ENCODE assay signal across 1 cellular context in the genomic region with DNA sequence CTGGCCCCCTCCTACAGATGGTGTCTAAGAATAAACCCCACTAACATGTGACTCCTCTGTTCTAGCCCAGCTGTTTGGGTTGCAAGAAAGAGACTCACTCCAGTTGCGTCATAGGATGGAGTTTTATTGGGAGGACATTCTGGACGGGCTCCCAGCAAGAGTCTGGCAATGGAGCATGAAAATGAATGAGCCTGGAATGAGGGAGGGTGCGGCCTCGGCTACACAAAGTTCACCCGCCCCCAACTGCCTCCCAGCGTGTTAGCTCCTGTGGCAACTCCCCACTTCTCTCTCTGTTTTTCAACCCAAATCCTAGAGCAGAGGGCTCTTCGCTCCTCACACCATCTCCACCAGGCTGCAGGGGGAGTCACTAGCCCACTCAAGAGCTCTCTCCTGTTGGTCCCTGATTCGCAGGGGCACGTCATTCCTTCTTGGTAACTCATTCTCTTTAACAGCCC.
A peak's percentile ranks its signal among the peaks of the same experiment; 100 is the strongest.
TF ChIP-seq lines count a peak whose summit lies in the region.

No MANE protein-coding gene starts in this region.

TF ChIP-seq in HEK293, 187 proteins besides CTCF, POLR2A, EP300 and RAD21 (continued from another document):
- TF ChIP-seq, protein P1, sequence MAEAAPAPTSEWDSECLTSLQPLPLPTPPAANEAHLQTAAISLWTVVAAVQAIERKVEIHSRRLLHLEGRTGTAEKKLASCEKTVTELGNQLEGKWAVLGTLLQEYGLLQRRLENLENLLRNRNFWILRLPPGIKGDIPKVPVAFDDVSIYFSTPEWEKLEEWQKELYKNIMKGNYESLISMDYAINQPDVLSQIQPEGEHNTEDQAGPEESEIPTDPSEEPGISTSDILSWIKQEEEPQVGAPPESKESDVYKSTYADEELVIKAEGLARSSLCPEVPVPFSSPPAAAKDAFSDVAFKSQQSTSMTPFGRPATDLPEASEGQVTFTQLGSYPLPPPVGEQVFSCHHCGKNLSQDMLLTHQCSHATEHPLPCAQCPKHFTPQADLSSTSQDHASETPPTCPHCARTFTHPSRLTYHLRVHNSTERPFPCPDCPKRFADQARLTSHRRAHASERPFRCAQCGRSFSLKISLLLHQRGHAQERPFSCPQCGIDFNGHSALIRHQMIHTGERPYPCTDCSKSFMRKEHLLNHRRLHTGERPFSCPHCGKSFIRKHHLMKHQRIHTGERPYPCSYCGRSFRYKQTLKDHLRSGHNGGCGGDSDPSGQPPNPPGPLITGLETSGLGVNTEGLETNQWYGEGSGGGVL (tag by site-specific recombination; IDR thresholded peaks at IDR 0.05), result peak; percentile 15; the same call in 1 of the 2 replicates
- TF ChIP-seq ZNF175 (tag by site-specific recombination; IDR thresholded peaks at IDR 0.05) (no peak), FEZF1 (tag by site-specific recombination; IDR thresholded peaks at IDR 0.05) (no peak), KLF8 (tag by site-specific recombination; IDR thresholded peaks at IDR 0.05) (no peak), ZNF664 (tag by site-specific recombination; IDR thresholded peaks at IDR 0.05) (no peak), ZNF677 (tag by site-specific recombination; IDR thresholded peaks at IDR 0.05) (no peak), ZNF341 (tag by site-specific recombination; IDR thresholded peaks at IDR 0.05; ENCODE audit: low read depth) (no peak), ZNF138 (tag by site-specific recombination; IDR thresholded peaks at IDR 0.05; ENCODE audit: borderline replicate concordance) (no peak), ZNF561 (tag by site-specific recombination; IDR thresholded peaks at IDR 0.05; ENCODE audit: borderline replicate concordance) (no peak), ZNF707 (tag by site-specific recombination; IDR thresholded peaks at IDR 0.05) (no peak), ZNF211 (tag by site-specific recombination; IDR thresholded peaks at IDR 0.05; ENCODE audit: low read depth) (no peak), GLI2 (tag by site-specific recombination; IDR thresholded peaks at IDR 0.05; ENCODE audit: borderline replicate concordance, low read depth) (no peak), ZSCAN23 (tag by site-specific recombination; IDR thresholded peaks at IDR 0.05) (no peak), KLF10 (tag by site-specific recombination; IDR thresholded peaks at IDR 0.05) (no peak), SP3 (tag by site-specific recombination; IDR thresholded peaks at IDR 0.05) (no peak), GLIS2 (tag by site-specific recombination; IDR thresholded peaks at IDR 0.05) (peak; percentile 32; the same call in 1 of the 2 replicates), ZNF621 (tag by site-specific recombination; IDR thresholded peaks at IDR 0.05) (no peak), ZNF514 (tag by site-specific recombination; IDR thresholded peaks at IDR 0.05) (no peak), SP2 (tag by site-specific recombination; IDR thresholded peaks at IDR 0.05) (no peak), ZNF626 (tag by site-specific recombination; IDR thresholded peaks at IDR 0.05) (no peak), ZNF169 (tag by site-specific recombination; IDR thresholded peaks at IDR 0.05) (no peak), ZNF433 (tag by site-specific recombination; IDR thresholded peaks at IDR 0.05; ENCODE audit: low read depth) (no peak)
- TF ChIP-seq, protein P2, sequence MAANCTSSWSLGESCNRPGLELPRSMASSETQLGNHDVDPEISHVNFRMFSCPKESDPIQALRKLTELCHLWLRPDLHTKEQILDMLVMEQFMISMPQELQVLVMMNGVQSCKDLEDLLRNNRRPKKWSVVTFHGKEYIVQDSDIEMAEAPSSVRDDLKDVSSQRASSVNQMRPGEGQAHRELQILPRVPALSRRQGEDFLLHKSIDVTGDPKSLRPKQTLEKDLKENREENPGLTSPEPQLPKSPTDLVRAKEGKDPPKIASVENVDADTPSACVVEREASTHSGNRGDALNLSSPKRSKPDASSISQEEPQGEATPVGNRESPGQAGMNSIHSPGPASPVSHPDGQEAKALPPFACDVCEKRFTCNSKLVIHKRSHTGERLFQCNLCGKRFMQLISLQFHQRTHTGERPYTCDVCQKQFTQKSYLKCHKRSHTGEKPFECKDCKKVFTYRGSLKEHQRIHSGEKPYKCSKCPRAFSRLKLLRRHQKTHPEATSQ (tag by site-specific recombination; IDR thresholded peaks at IDR 0.05), result no peak
- TF ChIP-seq, protein P3, sequence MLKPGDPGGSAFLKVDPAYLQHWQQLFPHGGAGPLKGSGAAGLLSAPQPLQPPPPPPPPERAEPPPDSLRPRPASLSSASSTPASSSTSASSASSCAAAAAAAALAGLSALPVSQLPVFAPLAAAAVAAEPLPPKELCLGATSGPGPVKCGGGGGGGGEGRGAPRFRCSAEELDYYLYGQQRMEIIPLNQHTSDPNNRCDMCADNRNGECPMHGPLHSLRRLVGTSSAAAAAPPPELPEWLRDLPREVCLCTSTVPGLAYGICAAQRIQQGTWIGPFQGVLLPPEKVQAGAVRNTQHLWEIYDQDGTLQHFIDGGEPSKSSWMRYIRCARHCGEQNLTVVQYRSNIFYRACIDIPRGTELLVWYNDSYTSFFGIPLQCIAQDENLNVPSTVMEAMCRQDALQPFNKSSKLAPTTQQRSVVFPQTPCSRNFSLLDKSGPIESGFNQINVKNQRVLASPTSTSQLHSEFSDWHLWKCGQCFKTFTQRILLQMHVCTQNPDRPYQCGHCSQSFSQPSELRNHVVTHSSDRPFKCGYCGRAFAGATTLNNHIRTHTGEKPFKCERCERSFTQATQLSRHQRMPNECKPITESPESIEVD (tag by site-specific recombination; IDR thresholded peaks at IDR 0.05), result peak; percentile 54; the same call in 1 of the 2 replicates
- TF ChIP-seq, protein P4, sequence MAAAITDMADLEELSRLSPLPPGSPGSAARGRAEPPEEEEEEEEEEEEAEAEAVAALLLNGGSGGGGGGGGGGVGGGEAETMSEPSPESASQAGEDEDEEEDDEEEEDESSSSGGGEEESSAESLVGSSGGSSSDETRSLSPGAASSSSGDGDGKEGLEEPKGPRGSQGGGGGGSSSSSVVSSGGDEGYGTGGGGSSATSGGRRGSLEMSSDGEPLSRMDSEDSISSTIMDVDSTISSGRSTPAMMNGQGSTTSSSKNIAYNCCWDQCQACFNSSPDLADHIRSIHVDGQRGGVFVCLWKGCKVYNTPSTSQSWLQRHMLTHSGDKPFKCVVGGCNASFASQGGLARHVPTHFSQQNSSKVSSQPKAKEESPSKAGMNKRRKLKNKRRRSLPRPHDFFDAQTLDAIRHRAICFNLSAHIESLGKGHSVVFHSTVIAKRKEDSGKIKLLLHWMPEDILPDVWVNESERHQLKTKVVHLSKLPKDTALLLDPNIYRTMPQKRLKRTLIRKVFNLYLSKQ (tag by site-specific recombination; IDR thresholded peaks at IDR 0.05; ENCODE audit: borderline replicate concordance), result no peak
- TF ChIP-seq, protein P5, sequence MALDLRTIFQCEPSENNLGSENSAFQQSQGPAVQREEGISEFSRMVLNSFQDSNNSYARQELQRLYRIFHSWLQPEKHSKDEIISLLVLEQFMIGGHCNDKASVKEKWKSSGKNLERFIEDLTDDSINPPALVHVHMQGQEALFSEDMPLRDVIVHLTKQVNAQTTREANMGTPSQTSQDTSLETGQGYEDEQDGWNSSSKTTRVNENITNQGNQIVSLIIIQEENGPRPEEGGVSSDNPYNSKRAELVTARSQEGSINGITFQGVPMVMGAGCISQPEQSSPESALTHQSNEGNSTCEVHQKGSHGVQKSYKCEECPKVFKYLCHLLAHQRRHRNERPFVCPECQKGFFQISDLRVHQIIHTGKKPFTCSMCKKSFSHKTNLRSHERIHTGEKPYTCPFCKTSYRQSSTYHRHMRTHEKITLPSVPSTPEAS (tag by site-specific recombination; IDR thresholded peaks at IDR 0.05), result no peak
- TF ChIP-seq, protein P6, sequence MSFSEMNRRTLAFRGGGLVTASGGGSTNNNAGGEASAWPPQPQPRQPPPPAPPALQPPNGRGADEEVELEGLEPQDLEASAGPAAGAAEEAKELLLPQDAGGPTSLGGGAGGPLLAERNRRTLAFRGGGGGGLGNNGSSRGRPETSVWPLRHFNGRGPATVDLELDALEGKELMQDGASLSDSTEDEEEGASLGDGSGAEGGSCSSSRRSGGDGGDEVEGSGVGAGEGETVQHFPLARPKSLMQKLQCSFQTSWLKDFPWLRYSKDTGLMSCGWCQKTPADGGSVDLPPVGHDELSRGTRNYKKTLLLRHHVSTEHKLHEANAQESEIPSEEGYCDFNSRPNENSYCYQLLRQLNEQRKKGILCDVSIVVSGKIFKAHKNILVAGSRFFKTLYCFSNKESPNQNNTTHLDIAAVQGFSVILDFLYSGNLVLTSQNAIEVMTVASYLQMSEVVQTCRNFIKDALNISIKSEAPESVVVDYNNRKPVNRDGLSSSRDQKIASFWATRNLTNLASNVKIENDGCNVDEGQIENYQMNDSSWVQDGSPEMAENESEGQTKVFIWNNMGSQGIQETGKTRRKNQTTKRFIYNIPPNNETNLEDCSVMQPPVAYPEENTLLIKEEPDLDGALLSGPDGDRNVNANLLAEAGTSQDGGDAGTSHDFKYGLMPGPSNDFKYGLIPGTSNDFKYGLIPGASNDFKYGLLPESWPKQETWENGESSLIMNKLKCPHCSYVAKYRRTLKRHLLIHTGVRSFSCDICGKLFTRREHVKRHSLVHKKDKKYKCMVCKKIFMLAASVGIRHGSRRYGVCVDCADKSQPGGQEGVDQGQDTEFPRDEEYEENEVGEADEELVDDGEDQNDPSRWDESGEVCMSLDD (tag by site-specific recombination; IDR thresholded peaks at IDR 0.05), result no peak
- TF ChIP-seq, protein P7, sequence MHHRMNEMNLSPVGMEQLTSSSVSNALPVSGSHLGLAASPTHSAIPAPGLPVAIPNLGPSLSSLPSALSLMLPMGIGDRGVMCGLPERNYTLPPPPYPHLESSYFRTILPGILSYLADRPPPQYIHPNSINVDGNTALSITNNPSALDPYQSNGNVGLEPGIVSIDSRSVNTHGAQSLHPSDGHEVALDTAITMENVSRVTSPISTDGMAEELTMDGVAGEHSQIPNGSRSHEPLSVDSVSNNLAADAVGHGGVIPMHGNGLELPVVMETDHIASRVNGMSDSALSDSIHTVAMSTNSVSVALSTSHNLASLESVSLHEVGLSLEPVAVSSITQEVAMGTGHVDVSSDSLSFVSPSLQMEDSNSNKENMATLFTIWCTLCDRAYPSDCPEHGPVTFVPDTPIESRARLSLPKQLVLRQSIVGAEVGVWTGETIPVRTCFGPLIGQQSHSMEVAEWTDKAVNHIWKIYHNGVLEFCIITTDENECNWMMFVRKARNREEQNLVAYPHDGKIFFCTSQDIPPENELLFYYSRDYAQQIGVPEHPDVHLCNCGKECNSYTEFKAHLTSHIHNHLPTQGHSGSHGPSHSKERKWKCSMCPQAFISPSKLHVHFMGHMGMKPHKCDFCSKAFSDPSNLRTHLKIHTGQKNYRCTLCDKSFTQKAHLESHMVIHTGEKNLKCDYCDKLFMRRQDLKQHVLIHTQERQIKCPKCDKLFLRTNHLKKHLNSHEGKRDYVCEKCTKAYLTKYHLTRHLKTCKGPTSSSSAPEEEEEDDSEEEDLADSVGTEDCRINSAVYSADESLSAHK (tag by site-specific recombination; IDR thresholded peaks at IDR 0.05), result no peak
- TF ChIP-seq, protein P8, sequence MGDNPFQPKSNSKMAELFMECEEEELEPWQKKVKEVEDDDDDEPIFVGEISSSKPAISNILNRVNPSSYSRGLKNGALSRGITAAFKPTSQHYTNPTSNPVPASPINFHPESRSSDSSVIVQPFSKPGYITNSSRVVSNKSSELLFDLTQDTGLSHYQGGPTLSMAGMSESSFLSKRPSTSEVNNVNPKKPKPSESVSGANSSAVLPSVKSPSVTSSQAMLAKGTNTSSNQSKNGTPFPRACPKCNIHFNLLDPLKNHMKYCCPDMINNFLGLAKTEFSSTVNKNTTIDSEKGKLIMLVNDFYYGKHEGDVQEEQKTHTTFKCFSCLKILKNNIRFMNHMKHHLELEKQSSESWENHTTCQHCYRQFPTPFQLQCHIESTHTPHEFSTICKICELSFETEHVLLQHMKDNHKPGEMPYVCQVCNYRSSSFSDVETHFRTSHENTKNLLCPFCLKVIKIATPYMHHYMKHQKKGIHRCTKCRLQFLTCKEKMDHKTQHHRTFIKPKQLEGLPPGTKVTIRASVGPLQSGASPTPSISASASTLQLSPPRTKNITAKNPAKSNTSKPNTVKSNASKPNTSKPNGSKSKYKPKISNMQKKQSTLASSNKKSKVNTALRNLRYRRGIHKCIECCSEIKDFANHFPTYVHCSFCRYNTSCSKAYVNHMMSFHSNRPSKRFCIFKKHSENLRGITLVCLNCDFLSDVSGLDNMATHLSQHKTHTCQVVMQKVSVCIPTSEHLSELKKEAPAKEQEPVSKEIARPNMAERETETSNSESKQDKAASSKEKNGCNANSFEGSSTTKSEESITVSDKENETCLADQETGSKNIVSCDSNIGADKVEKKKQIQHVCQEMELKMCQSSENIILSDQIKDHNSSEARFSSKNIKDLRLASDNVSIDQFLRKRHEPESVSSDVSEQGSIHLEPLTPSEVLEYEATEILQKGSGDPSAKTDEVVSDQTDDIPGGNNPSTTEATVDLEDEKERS (tag by site-specific recombination; IDR thresholded peaks at IDR 0.05), result no peak
- TF ChIP-seq, protein P9, sequence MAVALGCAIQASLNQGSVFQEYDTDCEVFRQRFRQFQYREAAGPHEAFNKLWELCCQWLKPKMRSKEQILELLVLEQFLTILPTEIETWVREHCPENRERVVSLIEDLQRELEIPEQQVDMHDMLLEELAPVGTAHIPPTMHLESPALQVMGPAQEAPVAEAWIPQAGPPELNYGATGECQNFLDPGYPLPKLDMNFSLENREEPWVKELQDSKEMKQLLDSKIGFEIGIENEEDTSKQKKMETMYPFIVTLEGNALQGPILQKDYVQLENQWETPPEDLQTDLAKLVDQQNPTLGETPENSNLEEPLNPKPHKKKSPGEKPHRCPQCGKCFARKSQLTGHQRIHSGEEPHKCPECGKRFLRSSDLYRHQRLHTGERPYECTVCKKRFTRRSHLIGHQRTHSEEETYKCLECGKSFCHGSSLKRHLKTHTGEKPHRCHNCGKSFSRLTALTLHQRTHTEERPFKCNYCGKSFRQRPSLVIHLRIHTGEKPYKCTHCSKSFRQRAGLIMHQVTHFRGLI (tag by site-specific recombination; IDR thresholded peaks at IDR 0.05), result no peak
- TF ChIP-seq, protein P10, sequence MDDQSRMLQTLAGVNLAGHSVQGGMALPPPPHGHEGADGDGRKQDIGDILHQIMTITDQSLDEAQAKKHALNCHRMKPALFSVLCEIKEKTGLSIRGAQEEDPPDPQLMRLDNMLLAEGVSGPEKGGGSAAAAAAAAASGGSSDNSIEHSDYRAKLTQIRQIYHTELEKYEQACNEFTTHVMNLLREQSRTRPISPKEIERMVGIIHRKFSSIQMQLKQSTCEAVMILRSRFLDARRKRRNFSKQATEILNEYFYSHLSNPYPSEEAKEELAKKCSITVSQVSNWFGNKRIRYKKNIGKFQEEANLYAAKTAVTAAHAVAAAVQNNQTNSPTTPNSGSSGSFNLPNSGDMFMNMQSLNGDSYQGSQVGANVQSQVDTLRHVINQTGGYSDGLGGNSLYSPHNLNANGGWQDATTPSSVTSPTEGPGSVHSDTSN (CRISPR knock-in tag; IDR thresholded peaks at IDR 0.05), result no peak
- TF ChIP-seq, protein P11, sequence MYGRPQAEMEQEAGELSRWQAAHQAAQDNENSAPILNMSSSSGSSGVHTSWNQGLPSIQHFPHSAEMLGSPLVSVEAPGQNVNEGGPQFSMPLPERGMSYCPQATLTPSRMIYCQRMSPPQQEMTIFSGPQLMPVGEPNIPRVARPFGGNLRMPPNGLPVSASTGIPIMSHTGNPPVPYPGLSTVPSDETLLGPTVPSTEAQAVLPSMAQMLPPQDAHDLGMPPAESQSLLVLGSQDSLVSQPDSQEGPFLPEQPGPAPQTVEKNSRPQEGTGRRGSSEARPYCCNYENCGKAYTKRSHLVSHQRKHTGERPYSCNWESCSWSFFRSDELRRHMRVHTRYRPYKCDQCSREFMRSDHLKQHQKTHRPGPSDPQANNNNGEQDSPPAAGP (tag by site-specific recombination; IDR thresholded peaks at IDR 0.05), result no peak
